ENCODE assay signal across 8 cellular contexts in the genomic region with DNA sequence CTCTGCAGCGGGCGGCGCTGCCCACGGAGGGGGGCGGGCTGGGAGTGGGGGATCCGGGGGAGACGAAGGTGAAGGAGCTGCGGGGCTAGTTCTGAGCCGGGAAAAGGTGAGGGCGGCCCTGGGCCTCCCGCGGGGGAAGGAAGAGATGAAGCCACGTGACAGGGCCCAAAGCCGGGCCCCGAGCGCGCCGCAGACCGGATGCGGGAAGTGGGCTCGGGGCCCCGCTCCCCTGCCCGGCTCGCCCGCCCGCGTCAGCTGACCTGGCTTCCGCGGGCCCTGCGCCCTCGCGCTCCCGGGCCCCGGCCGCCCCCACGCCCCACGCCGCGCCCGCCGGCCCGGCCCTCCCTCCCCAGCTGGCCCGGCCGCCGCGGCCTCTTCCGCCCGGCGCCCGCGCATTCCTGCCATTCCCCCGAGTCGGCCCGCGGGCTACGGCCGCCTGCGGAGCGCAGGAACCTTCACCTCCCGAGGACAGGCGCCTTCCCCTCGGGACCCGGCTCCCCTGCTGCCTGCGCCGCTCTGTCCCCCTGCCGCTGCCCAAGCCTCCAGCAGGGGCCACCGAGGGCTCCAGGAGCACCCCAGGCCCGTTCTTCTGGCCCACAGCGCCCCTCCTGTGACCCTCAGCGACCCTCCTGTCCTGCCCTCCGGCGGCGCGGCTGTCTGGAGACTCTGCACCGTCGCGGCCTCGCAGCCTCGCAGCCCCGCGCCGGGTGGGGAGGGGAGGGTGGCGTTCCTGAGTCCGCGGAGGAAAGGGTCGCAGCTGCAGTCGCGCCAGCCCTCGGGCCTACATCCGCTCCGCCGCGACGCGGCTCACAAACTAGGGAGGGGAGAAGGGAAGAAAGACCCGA. TPM values are rescaled to one million over a fixed set of nuclear protein-coding genes. Genes with fewer than 3 reads are reported as not detected.
DNase-seq lines count a peak whose midpoint lies in the region; ATAC-seq and TF ChIP-seq lines count a peak whose summit lies in the region.

No MANE protein-coding gene starts in this region.

- peak overlapping the region; percentile 95 for H3K27ac Mint-ChIP-seq in activated T-helper 1 cell treated with anti-CD3 and anti-CD28 coated beads, Interleukin-12 subunit alpha, Interleukin-12 subunit beta, Interleukin-2, Interleukin-4 antibody, amounts not matched to agents 30 ng/mL and 10 ng/mL and 1 ng/mL, durations not matched to agents 14 hours and 24 hours and 36 hours
- peak overlapping the region; percentile 90 to 99 (median 98) for H3K27ac Mint-ChIP-seq in naive B cell

- H3K4me3 Mint-ChIP-seq in activated T-helper 1 cell treated with anti-CD3 and anti-CD28 coated beads, Interleukin-12 subunit alpha, Interleukin-12 subunit beta, Interleukin-2, Interleukin-4 antibody, amounts not matched to agents 30 ng/mL and 10 ng/mL and 1 ng/mL, durations not matched to agents 14 hours and 24 hours and 36 hours, result peak overlapping the region; percentile 84
- H3K4me3 Mint-ChIP-seq in naive B cell, result peak overlapping the region; percentile 84 to 96 (median 94)

- ATAC-seq in HG03066 (IDR thresholded peaks at IDR 0.05; ENCODE audit: low read depth, unreplicated experiment), result peak; percentile 42
- ATAC-seq in naive B cell (ENCODE audit: low read depth in 2 of 2), result peak; percentile 72

- DNase-seq in ACHN, result peak; percentile 53
- DNase-seq in activated T-helper 1 cell treated with anti-CD3 and anti-CD28 coated beads, Interleukin-12 subunit alpha, Interleukin-12 subunit beta, Interleukin-2, Interleukin-4 antibody, amounts not matched to agents 30 ng/mL and 10 ng/mL and 1 ng/mL, durations not matched to agents 14 hours and 24 hours and 36 hours (ENCODE audit: low spot score), result peak; percentile 78
- peak; percentile 66 to 74 for DNase-seq in fibroblast of lung (ENCODE audit: low read depth in 2 of 2)
- peak; percentile 76 for DNase-seq in naive B cell
- peak; percentile 50 to 77 (median 68) for DNase-seq in stimulated activated naive CD4-positive, alpha-beta T cell (lab: John Stamatoyannopoulos, UW)

- peaks cover 14% of the 10 kb centered on the region for H3K36me3 ChIP-seq in OCI-LY3 (replicated peaks; ENCODE audit: low read depth, low read length)
- no peaks in the 10 kb centered on the region for H3K36me3 ChIP-seq in fibroblast of lung (ENCODE audit: control insufficient read depth, insufficient read depth, low read length)

- TF ChIP-seq POLR2A in GM18526 (IDR thresholded peaks at IDR 0.05; ENCODE audit: extremely low read depth, insufficient read length), result peak; percentile 43

- H3K4me1 ChIP-seq in OCI-LY3 (ENCODE audit: low read length) (peaks cover 25% of the 10 kb centered on the region), fibroblast of lung (ENCODE audit: control insufficient read depth, extremely low read depth, insufficient read depth, low read length) (peaks cover 22% of the 10 kb centered on the region)

- H3K9ac ChIP-seq in OCI-LY3 (ENCODE audit: low read length) (peak overlapping the region; percentile 93), fibroblast of lung (ENCODE audit: insufficient read depth, low read length) (peak overlapping the region; percentile 75)

- H3K4me1 Mint-ChIP-seq in activated T-helper 1 cell treated with anti-CD3 and anti-CD28 coated beads, Interleukin-12 subunit alpha, Interleukin-12 subunit beta, Interleukin-2, Interleukin-4 antibody, amounts not matched to agents 30 ng/mL and 10 ng/mL and 1 ng/mL, durations not matched to agents 14 hours and 24 hours and 36 hours (ENCODE audit: low read depth), result peaks cover 63% of the 10 kb centered on the region
- H3K4me1 Mint-ChIP-seq in naive B cell, result peaks cover 31 to 68% (median 41%) of the 10 kb centered on the region in 3 donors

- H3K9me3 Mint-ChIP-seq in activated T-helper 1 cell treated with anti-CD3 and anti-CD28 coated beads, Interleukin-12 subunit alpha, Interleukin-12 subunit beta, Interleukin-2, Interleukin-4 antibody, amounts not matched to agents 30 ng/mL and 10 ng/mL and 1 ng/mL, durations not matched to agents 14 hours and 24 hours and 36 hours, result no peaks in the 10 kb centered on the region
- no peaks in the 10 kb centered on the region for H3K9me3 Mint-ChIP-seq in naive B cell

- peaks cover 9% of the 10 kb centered on the region for H3K36me3 Mint-ChIP-seq in activated T-helper 1 cell treated with anti-CD3 and anti-CD28 coated beads, Interleukin-12 subunit alpha, Interleukin-12 subunit beta, Interleukin-2, Interleukin-4 antibody, amounts not matched to agents 30 ng/mL and 10 ng/mL and 1 ng/mL, durations not matched to agents 14 hours and 24 hours and 36 hours (ENCODE audit: low read depth)
- H3K36me3 Mint-ChIP-seq in naive B cell, result no peaks in the 10 kb centered on the region

- H3K27ac ChIP-seq in OCI-LY3 (ENCODE audit: low read length) (peak overlapping the region; percentile 78), fibroblast of lung (ENCODE audit: insufficient read depth, low read length) (peak overlapping the region; percentile 70)

- no peaks in the 10 kb centered on the region for H3K27me3 Mint-ChIP-seq in activated T-helper 1 cell treated with anti-CD3 and anti-CD28 coated beads, Interleukin-12 subunit alpha, Interleukin-12 subunit beta, Interleukin-2, Interleukin-4 antibody, amounts not matched to agents 30 ng/mL and 10 ng/mL and 1 ng/mL, durations not matched to agents 14 hours and 24 hours and 36 hours (ENCODE audit: insufficient read depth)
- no peaks in the 10 kb centered on the region for H3K27me3 Mint-ChIP-seq in naive B cell

- no peaks in the 10 kb centered on the region for H4K20me1 ChIP-seq in OCI-LY3 (ENCODE audit: insufficient read depth, low read length)
- H4K20me1 ChIP-seq in fibroblast of lung (ENCODE audit: control insufficient read depth, extremely low read depth, insufficient read depth, low read length), result no peaks in the 10 kb centered on the region

- H2AFZ ChIP-seq in OCI-LY3 (ENCODE audit: low read depth, low read length), result peak overlapping the region; percentile 26; the same call in 1 of the 2 replicates
- peak overlapping the region; percentile 59 for H2AFZ ChIP-seq in fibroblast of lung (ENCODE audit: low read length)

- in situ Hi-C loops in ACHN (cut with HindIII; ENCODE audit: low pct_ligation_motif_present, low pct_unique_long_range_greater_than_20kb, low sequenced_read_pairs), result no loop called here

- H3K79me2 ChIP-seq in OCI-LY3 (ENCODE audit: low read length) (no peaks in the 10 kb centered on the region), fibroblast of lung (ENCODE audit: control insufficient read depth, insufficient read depth, low read length) (no peaks in the 10 kb centered on the region)

- H3K4me3 ChIP-seq in OCI-LY3 (ENCODE audit: low read length), result peak overlapping the region; percentile 78
- peak overlapping the region; percentile 28 to 62 (median 39) for H3K4me3 ChIP-seq in fibroblast of lung (replicated peaks in 1 of 4; ENCODE audit: control extremely low read depth in 1 of 4, insufficient read depth in 1 of 4, low read depth in 3 of 4, low read length in 4 of 4)

- H3K27me3 ChIP-seq in OCI-LY3 (ENCODE audit: low read depth, low read length), result no peaks in the 10 kb centered on the region
- no peaks in the 10 kb centered on the region for H3K27me3 ChIP-seq in fibroblast of lung (ENCODE audit: control insufficient read depth, insufficient read depth, low read length)

- H3K4me2 ChIP-seq in OCI-LY3 (ENCODE audit: low read length) (peak overlapping the region; percentile 87), fibroblast of lung (ENCODE audit: extremely low read depth, insufficient read depth, low read length) (peak overlapping the region; percentile 87)

- TF ChIP-seq CTCF in OCI-LY3 (IDR thresholded peaks at IDR 0.05; ENCODE audit: low read depth, low read length), result peak; percentile 20; the same call in 1 of the 2 replicates
- peak; percentile 14 to 24 for TF ChIP-seq CTCF in fibroblast of lung (conservative IDR thresholded peaks at IDR 0.05 in 1 of 2, IDR thresholded peaks at IDR 0.05 in 1 of 2; ENCODE audit: low read depth in 1 of 2, low read length in 2 of 2)

- H3K9me3 ChIP-seq in OCI-LY3 (ENCODE audit: insufficient read depth, low read length), result no peaks in the 10 kb centered on the region
- H3K9me3 ChIP-seq in fibroblast of lung (ENCODE audit: control insufficient read depth, insufficient read depth, low read depth, low read length), result no peaks in the 10 kb centered on the region

- intact Hi-C loops in activated T-helper 1 cell treated with anti-CD3 and anti-CD28 coated beads, Interleukin-12 subunit alpha, Interleukin-12 subunit beta, Interleukin-2, Interleukin-4 antibody, amounts not matched to agents 30 ng/mL and 10 ng/mL and 1 ng/mL, durations not matched to agents 14 hours and 24 hours and 36 hours (cut with micrococcal nuclease), result loop anchor here (1.0 to 5.0 kb wide), 4 partner anchors 31 to 304 kb away; a partner anchor contains a TSS

RNA-seq across cellular contexts. Expression of a gene that starts 20.4 kb away (rescaled TPM):
- total RNA-seq in activated T-helper 1 cell treated with anti-CD3 and anti-CD28 coated beads, Interleukin-12 subunit alpha, Interleukin-12 subunit beta, Interleukin-2, Interleukin-4 antibody, amounts not matched to agents 30 ng/mL and 10 ng/mL and 1 ng/mL, durations not matched to agents 14 hours and 24 hours and 36 hours, result 4.8 and 6.8 TPM in 2 replicates
- 0.66 and 1.3 TPM in 2 replicates for total RNA-seq in fibroblast of lung
- polyA plus RNA-seq in fibroblast of lung (0.35 and 1.8 TPM in 2 replicates), naive B cell (ENCODE audit: low read depth in 6 of 6) (10 to 100 TPM in 5 of 6 donors, 1 to 10 TPM in 1; 9.6 to 28.9 (median 11.5) TPM)
- 0.45 and 1.7 TPM in 2 replicates for polyA plus RNA-seq in fibroblast of lung (2012)
- 1.3 and 7.8 TPM in 2 replicates for polyA minus RNA-seq in fibroblast of lung (ENCODE audit: low replicate concordance)

Comparison
In these comparisons a context has a peak if more than half of its experiments do, and no peak if none do; other contexts are left out.
1. Peak in every context shown above with its lines: DNase-seq, ATAC-seq, H3K4me3 ChIP-seq and H3K27ac ChIP-seq.